ENCODE assay signal across 1 cellular context in the genomic region with DNA sequence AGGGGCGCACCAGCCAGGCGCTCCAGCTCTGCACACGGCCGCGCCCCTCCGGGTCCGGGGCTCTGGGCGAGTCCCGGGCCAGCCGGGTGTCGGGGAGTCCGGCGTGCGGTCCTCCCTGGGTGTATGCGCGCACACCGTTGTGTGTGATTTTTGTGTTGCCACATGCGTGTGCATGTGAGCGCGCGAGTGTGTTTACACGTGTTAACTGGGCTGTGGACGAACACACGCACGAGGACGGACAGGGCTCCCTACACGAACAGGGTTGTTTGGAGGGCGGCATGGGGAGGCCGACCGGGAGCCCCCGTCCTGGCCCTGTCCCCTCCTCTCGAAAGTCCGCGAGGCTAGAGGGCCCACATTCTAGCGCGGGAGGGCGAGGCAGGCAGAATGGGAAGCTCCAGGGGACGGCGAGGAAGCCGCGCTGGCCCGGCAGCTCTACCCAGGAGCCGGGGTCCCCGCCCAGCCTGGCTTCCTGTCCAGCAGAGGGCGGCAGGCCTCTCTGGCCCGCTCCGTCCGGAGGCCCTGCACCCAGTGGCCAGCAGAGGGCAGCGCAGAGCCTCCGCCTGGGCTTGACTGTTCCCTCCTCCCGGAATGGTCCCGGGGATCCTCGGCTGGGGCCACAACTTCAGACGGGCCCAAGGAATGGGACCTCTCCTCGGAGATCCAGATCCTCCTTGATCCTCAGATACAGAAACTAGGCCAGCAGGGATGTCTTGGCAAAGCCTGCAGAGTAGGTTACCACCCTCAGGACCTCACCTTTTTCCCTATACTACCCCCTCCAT.
A peak's percentile ranks its signal among the peaks of the same experiment; 100 is the strongest.
TF ChIP-seq lines count a peak whose summit lies in the region.

No MANE protein-coding gene starts in this region.

TF ChIP-seq in IMR-90, 13 proteins besides CTCF, POLR2A, EP300 and RAD21 (continued from another document):
- TF ChIP-seq, protein P1, sequence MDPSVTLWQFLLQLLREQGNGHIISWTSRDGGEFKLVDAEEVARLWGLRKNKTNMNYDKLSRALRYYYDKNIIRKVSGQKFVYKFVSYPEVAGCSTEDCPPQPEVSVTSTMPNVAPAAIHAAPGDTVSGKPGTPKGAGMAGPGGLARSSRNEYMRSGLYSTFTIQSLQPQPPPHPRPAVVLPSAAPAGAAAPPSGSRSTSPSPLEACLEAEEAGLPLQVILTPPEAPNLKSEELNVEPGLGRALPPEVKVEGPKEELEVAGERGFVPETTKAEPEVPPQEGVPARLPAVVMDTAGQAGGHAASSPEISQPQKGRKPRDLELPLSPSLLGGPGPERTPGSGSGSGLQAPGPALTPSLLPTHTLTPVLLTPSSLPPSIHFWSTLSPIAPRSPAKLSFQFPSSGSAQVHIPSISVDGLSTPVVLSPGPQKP (IDR thresholded peaks at IDR 0.05; ENCODE audit: borderline replicate concordance, low read depth, low read length): no peak
- TF ChIP-seq SMC3 (IDR thresholded peaks at IDR 0.05; ENCODE audit: low read depth, low read length) (peak; percentile 88), CHD1 (IDR thresholded peaks at IDR 0.05; ENCODE audit: low read depth, low read length) (no peak), BHLHE40 (IDR thresholded peaks at IDR 0.05; ENCODE audit: low read depth, low read length) (no peak), MXI1 (IDR thresholded peaks at IDR 0.05; ENCODE audit: borderline replicate concordance, low read depth, low read length) (no peak), CEBPB (IDR thresholded peaks at IDR 0.05; ENCODE audit: low read depth, low read length) (no peak), MAZ (IDR thresholded peaks at IDR 0.05; ENCODE audit: borderline replicate concordance, low read depth, low read length) (peak; percentile 77), MAFK (IDR thresholded peaks at IDR 0.05; ENCODE audit: low read depth, low read length) (no peak)
